ENCODE assay signal across 17 cellular contexts in genomic region chr22:49148895-49149418, GRCh38.
"Had no signal": no experiment of that assay in that cellular context is flagged by ENCODE, and none has a peak within 500 bp of the region (broad histone marks: within the 10 kb centered on the region; RNA-seq: fewer than 3 reads in every experiment).

No MANE protein-coding gene starts in this region.

- H3K27ac ChIP-seq: colonic mucosa, heart left ventricle, ovary, testis, tibial nerve, upper lobe of right lung, vagina had no signal

- H3K27ac Mint-ChIP-seq: naive thymus-derived CD4-positive, alpha-beta T cell; nephron progenitor cell; stimulated activated naive CD8-positive, alpha-beta T cell treated with anti-CD3 and anti-CD28 coated beads, Interleukin-15, Interleukin-2, amounts not matched to agents 100 ng/mL and 50 ng/mL, for 24 hours had no signal

- H3K4me1 Mint-ChIP-seq: naive thymus-derived CD4-positive, alpha-beta T cell had no signal

- H3K27me3 Mint-ChIP-seq: stimulated activated naive CD8-positive, alpha-beta T cell treated with anti-CD3 and anti-CD28 coated beads, Interleukin-15, Interleukin-2, amounts not matched to agents 100 ng/mL and 50 ng/mL, for 24 hours had no signal

- H3K36me3 Mint-ChIP-seq: naive thymus-derived CD4-positive, alpha-beta T cell had no signal

- DNase-seq: colonic mucosa; effector CD4-positive, alpha-beta T cell; foreskin melanocyte; hippocampal formation; kidney glomerular epithelial cell; naive thymus-derived CD4-positive, alpha-beta T cell; nephron progenitor cell; ovary; right cardiac atrium; small intestine; stimulated activated CD4-positive, alpha-beta T cell treated with anti-CD3 and anti-CD28 coated beads, Interleukin-12 subunit alpha, Interleukin-12 subunit beta, amount 100 ng/mL, for 4 hours; testis; upper lobe of right lung had no signal

- H3K36me3 ChIP-seq: colonic mucosa, heart left ventricle, ovary, tibial nerve, upper lobe of right lung, vagina had no signal

- H3K4me1 ChIP-seq: colonic mucosa, heart left ventricle, testis, tibial nerve, upper lobe of right lung, vagina had no signal

- H3K9me3 Mint-ChIP-seq: stimulated activated naive CD8-positive, alpha-beta T cell treated with anti-CD3 and anti-CD28 coated beads, Interleukin-15, Interleukin-2, amounts not matched to agents 100 ng/mL and 50 ng/mL, for 24 hours had no signal

- H3K4me3 Mint-ChIP-seq: naive thymus-derived CD4-positive, alpha-beta T cell; nephron progenitor cell; stimulated activated naive CD8-positive, alpha-beta T cell treated with anti-CD3 and anti-CD28 coated beads, Interleukin-15, Interleukin-2, amounts not matched to agents 100 ng/mL and 50 ng/mL, for 24 hours had no signal

- H3K4me3 ChIP-seq: colonic mucosa, heart left ventricle, ovary, testis, tibial nerve, upper lobe of right lung, vagina had no signal

- H3K9me3 ChIP-seq: colonic mucosa, ovary, testis, tibial nerve, upper lobe of right lung, vagina had no signal

- ATAC-seq: heart left ventricle; naive thymus-derived CD4-positive, alpha-beta T cell; right cardiac atrium; upper lobe of right lung had no signal

- H3K27me3 ChIP-seq: colonic mucosa, ovary, testis, tibial nerve, vagina had no signal
